In the genomic region with DNA sequence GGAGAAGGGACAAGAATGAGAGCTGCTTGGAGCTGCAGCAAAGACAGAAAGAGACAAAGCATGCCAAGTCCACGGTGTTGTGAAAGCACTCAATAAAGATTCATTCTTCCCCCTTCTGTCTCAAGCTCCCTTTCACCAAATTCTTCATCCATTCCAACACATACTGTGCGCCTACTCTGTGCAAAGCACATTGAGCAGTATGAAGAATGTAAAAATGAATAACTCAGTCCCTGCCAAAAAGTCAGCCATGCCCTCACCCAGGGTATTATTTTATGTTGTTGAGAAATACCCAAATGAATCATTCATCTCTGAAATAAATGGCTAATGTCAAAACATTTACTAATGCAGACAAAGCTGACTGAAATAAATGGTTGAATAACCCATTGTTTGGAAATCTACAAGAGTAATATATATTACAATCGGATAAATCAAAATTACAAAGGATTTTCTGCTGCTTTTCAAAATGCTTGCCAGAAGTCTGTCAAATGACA, we compare ENCODE assay signal across 1 cellular context.
TF ChIP-seq lines count a peak whose summit lies in the region.

No MANE protein-coding gene starts in this region.

TF ChIP-seq in HepG2, 621 proteins besides CTCF, POLR2A, EP300 and RAD21 (continued from another document):
- TF ChIP-seq, protein P1, sequence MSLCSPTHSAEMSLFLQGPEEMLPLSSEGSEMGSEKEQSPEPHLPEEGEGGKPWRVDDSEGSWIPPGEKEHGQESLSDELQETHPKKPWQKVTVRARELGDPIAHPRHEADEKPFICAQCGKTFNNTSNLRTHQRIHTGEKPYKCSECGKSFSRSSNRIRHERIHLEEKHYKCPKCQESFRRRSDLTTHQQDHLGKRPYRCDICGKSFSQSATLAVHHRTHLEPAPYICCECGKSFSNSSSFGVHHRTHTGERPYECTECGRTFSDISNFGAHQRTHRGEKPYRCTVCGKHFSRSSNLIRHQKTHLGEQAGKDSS (CRISPR knock-in tag; IDR thresholded peaks at IDR 0.05; ENCODE audit: borderline replicate concordance, low read depth) = no peak
- TF ChIP-seq, protein P2, sequence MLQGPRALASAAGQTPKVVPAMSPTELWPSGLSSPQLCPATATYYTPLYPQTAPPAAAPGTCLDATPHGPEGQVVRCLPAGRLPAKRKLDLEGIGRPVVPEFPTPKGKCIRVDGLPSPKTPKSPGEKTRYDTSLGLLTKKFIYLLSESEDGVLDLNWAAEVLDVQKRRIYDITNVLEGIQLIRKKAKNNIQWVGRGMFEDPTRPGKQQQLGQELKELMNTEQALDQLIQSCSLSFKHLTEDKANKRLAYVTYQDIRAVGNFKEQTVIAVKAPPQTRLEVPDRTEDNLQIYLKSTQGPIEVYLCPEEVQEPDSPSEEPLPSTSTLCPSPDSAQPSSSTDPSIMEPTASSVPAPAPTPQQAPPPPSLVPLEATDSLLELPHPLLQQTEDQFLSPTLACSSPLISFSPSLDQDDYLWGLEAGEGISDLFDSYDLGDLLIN (CRISPR knock-in tag; IDR thresholded peaks at IDR 0.05; ENCODE audit: borderline replicate concordance) = no peak
